In genomic region chr19:664913-665443, GRCh38 we compare ENCODE assay signal across 8 cellular contexts. TPM values are rescaled to one million over a fixed set of nuclear protein-coding genes. Genes with fewer than 3 reads are reported as not detected.
A peak's percentile ranks its signal among the peaks of the same experiment; 100 is the strongest.
DNase-seq lines count a peak whose midpoint lies in the region; ATAC-seq and TF ChIP-seq lines count a peak whose summit lies in the region.

No MANE protein-coding gene starts in this region.

- H3K36me3 ChIP-seq in PC-3 (ENCODE audit: low read depth, low read length): no peaks in the 10 kb centered on the region
- H3K36me3 ChIP-seq in fibroblast of lung (ENCODE audit: control insufficient read depth, insufficient read depth, low read length): no peaks in the 10 kb centered on the region

- POLR2A ChIA-PET in PC-3 (lab: Charles Lee; ENCODE audit: unreplicated experiment): no interaction called here

- no peaks in the 10 kb centered on the region for H3K27me3 Mint-ChIP-seq in activated T-cell treated with anti-CD3 and anti-CD28 coated beads, Interleukin-2, amount 50 U/mL, for 72 hours (ENCODE audit: low read depth)
- H3K27me3 Mint-ChIP-seq in natural killer cell treated with Interleukin-12 subunit alpha and Interleukin-12 subunit beta and Interleukin-15 and Interleukin-18, amount 100 ng/mL, for 72 hours: peaks cover 0 to 3% of the 10 kb centered on the region in 2 donors
- peaks cover 7 to 11% of the 10 kb centered on the region in 2 donors for H3K27me3 Mint-ChIP-seq in stimulated activated naive B cell treated with anti-CD40 and anti-IgM and Interleukin-4, amounts not matched to agents 10 μg/mL and 1 μg/mL and 100 μg/mL, for 72 hours

- CTCF ChIA-PET in PC-3 (lab: Charles Lee): no interaction called here

- peaks cover 19% of the 10 kb centered on the region for H4K20me1 ChIP-seq in PC-3 (ENCODE audit: low read length)
- H4K20me1 ChIP-seq in fibroblast of lung (ENCODE audit: control insufficient read depth, extremely low read depth, insufficient read depth, low read length): no peaks in the 10 kb centered on the region

- H3K27me3 ChIP-seq in PC-3 (ENCODE audit: low read length): no peaks in the 10 kb centered on the region
- no peaks in the 10 kb centered on the region for H3K27me3 ChIP-seq in fibroblast of lung (ENCODE audit: control insufficient read depth, insufficient read depth, low read length)

- ATAC-seq in PC-3: peak; percentile 15
- peak; percentile 12 for ATAC-seq in activated T-cell treated with anti-CD3 and anti-CD28 coated beads, Interleukin-2, amount 50 U/mL, for 72 hours (replicated peaks in 1 of 2)
- no peak for ATAC-seq in natural killer cell treated with Interleukin-12 subunit alpha and Interleukin-12 subunit beta and Interleukin-15 and Interleukin-18, amount 100 ng/mL, for 72 hours
- no peak for ATAC-seq in stimulated activated naive B cell treated with anti-CD40 and anti-IgM and Interleukin-4, amounts not matched to agents 10 μg/mL and 1 μg/mL and 100 μg/mL, for 72 hours (replicated peaks)
- ATAC-seq in HG02870 (IDR thresholded peaks at IDR 0.05; ENCODE audit: unreplicated experiment): no peak

- BruUV-seq in PC-3 (replicated peaks; lab: Mats Ljungman, UMichigan): no TSS peak

- TF ChIP-seq CTCF in PC-3 (conservative IDR thresholded peaks at IDR 0.05; ENCODE audit: low read depth, low read length): peak; percentile 73
- TF ChIP-seq CTCF in fibroblast of lung (conservative IDR thresholded peaks at IDR 0.05 in 1 of 2, IDR thresholded peaks at IDR 0.05 in 1 of 2; ENCODE audit: low read depth in 1 of 2, low read length in 2 of 2): peak; percentile 79 to 87

- H3K9me3 ChIP-seq in PC-3 (ENCODE audit: low read length) (no peaks in the 10 kb centered on the region), fibroblast of lung (ENCODE audit: control insufficient read depth, insufficient read depth, low read depth, low read length) (no peaks in the 10 kb centered on the region)

- H2AFZ ChIP-seq in PC-3 (ENCODE audit: low read length) (peak overlapping the region; percentile 82), fibroblast of lung (ENCODE audit: low read length) (peak overlapping the region; percentile 89)

- peak overlapping the region; percentile 30 for H3K27ac Mint-ChIP-seq in activated T-cell treated with anti-CD3 and anti-CD28 coated beads, Interleukin-2, amount 50 U/mL, for 72 hours
- H3K27ac Mint-ChIP-seq in natural killer cell treated with Interleukin-12 subunit alpha and Interleukin-12 subunit beta and Interleukin-15 and Interleukin-18, amount 100 ng/mL, for 72 hours: peak overlapping the region; percentile 65 to 82
- H3K27ac Mint-ChIP-seq in stimulated activated naive B cell treated with anti-CD40 and anti-IgM and Interleukin-4, amounts not matched to agents 10 μg/mL and 1 μg/mL and 100 μg/mL, for 72 hours: peak overlapping the region; percentile 75

- no peaks in the 10 kb centered on the region for H3F3A ChIP-seq in PC-3 (ENCODE audit: low read length, unreplicated experiment)

- H3K36me3 Mint-ChIP-seq in activated T-cell treated with anti-CD3 and anti-CD28 coated beads, Interleukin-2, amount 50 U/mL, for 72 hours (ENCODE audit: insufficient read depth in 2 of 2): peaks cover 0 to 3% of the 10 kb centered on the region in 2 donors
- no peaks in the 10 kb centered on the region for H3K36me3 Mint-ChIP-seq in natural killer cell treated with Interleukin-12 subunit alpha and Interleukin-12 subunit beta and Interleukin-15 and Interleukin-18, amount 100 ng/mL, for 72 hours
- peaks cover 7 to 14% of the 10 kb centered on the region in 2 donors for H3K36me3 Mint-ChIP-seq in stimulated activated naive B cell treated with anti-CD40 and anti-IgM and Interleukin-4, amounts not matched to agents 10 μg/mL and 1 μg/mL and 100 μg/mL, for 72 hours

- H3K4me1 Mint-ChIP-seq in activated T-cell treated with anti-CD3 and anti-CD28 coated beads, Interleukin-2, amount 50 U/mL, for 72 hours (ENCODE audit: low read depth): peaks cover 36% of the 10 kb centered on the region
- peaks cover 23% of the 10 kb centered on the region in 2 donors for H3K4me1 Mint-ChIP-seq in natural killer cell treated with Interleukin-12 subunit alpha and Interleukin-12 subunit beta and Interleukin-15 and Interleukin-18, amount 100 ng/mL, for 72 hours (ENCODE audit: low read depth in 2 of 2)
- H3K4me1 Mint-ChIP-seq in stimulated activated naive B cell treated with anti-CD40 and anti-IgM and Interleukin-4, amounts not matched to agents 10 μg/mL and 1 μg/mL and 100 μg/mL, for 72 hours: peaks cover 24 to 43% of the 10 kb centered on the region in 2 donors

- no peak overlapping the region for H3K9ac ChIP-seq in PC-3 (ENCODE audit: low read length)
- H3K9ac ChIP-seq in fibroblast of lung (ENCODE audit: insufficient read depth, low read length): no peak overlapping the region

- H3K4me3 ChIP-seq in PC-3 (ENCODE audit: low read length) (peak overlapping the region; percentile 43; the same call in 1 of the 2 replicates), fibroblast of lung (replicated peaks in 1 of 4; ENCODE audit: control extremely low read depth in 1 of 4, insufficient read depth in 1 of 4, low read depth in 3 of 4, low read length in 4 of 4) (peak overlapping the region in 1 of 4 experiments; percentile 28)

- H3K4me3 Mint-ChIP-seq in activated T-cell treated with anti-CD3 and anti-CD28 coated beads, Interleukin-2, amount 50 U/mL, for 72 hours: peak overlapping the region; percentile 67 to 92
- peak overlapping the region; percentile 69 for H3K4me3 Mint-ChIP-seq in natural killer cell treated with Interleukin-12 subunit alpha and Interleukin-12 subunit beta and Interleukin-15 and Interleukin-18, amount 100 ng/mL, for 72 hours
- H3K4me3 Mint-ChIP-seq in stimulated activated naive B cell treated with anti-CD40 and anti-IgM and Interleukin-4, amounts not matched to agents 10 μg/mL and 1 μg/mL and 100 μg/mL, for 72 hours: peak overlapping the region; percentile 65 to 92

- H3K4me2 ChIP-seq in PC-3 (ENCODE audit: low read length): peak overlapping the region; percentile 76
- peak overlapping the region; percentile 83 for H3K4me2 ChIP-seq in fibroblast of lung (ENCODE audit: extremely low read depth, insufficient read depth, low read length)

- DNase-seq in CMK (ENCODE audit: low read depth) (peak; percentile 64), KG1 (lab: John Stamatoyannopoulos, UW) (peak; percentile 51), PC-3 (peak; percentile 82), fibroblast of lung (ENCODE audit: low read depth in 2 of 2) (peak; percentile 67 to 71)
- peak; percentile 87 to 88 for DNase-seq in activated T-cell treated with anti-CD3 and anti-CD28 coated beads, Interleukin-2, amount 50 U/mL, for 72 hours
- no peak for DNase-seq in natural killer cell treated with Interleukin-12 subunit alpha and Interleukin-12 subunit beta and Interleukin-15 and Interleukin-18, amount 100 ng/mL, for 72 hours (ENCODE audit: low spot score)
- peak; percentile 66 for DNase-seq in stimulated activated naive B cell treated with anti-CD40 and anti-IgM and Interleukin-4, amounts not matched to agents 10 μg/mL and 1 μg/mL and 100 μg/mL, for 72 hours

- H3K27ac ChIP-seq in PC-3 (ENCODE audit: low read length): no peak overlapping the region
- no peak overlapping the region for H3K27ac ChIP-seq in fibroblast of lung (ENCODE audit: insufficient read depth, low read length)

- H3K4me1 ChIP-seq in PC-3 (ENCODE audit: insufficient read depth, low read length) (peaks cover 21% of the 10 kb centered on the region), fibroblast of lung (ENCODE audit: control insufficient read depth, extremely low read depth, insufficient read depth, low read length) (no peaks in the 10 kb centered on the region)

- H3K9me3 Mint-ChIP-seq in activated T-cell treated with anti-CD3 and anti-CD28 coated beads, Interleukin-2, amount 50 U/mL, for 72 hours: no peaks in the 10 kb centered on the region
- H3K9me3 Mint-ChIP-seq in natural killer cell treated with Interleukin-12 subunit alpha and Interleukin-12 subunit beta and Interleukin-15 and Interleukin-18, amount 100 ng/mL, for 72 hours: no peaks in the 10 kb centered on the region
- no peaks in the 10 kb centered on the region for H3K9me3 Mint-ChIP-seq in stimulated activated naive B cell treated with anti-CD40 and anti-IgM and Interleukin-4, amounts not matched to agents 10 μg/mL and 1 μg/mL and 100 μg/mL, for 72 hours

- H3K79me2 ChIP-seq in PC-3 (ENCODE audit: low read length) (peaks cover 30% of the 10 kb centered on the region), fibroblast of lung (ENCODE audit: control insufficient read depth, insufficient read depth, low read length) (peaks cover 29% of the 10 kb centered on the region)

- H3K9me2 ChIP-seq in PC-3 (replicated peaks; ENCODE audit: low read length): no peaks in the 10 kb centered on the region

- intact Hi-C loops in PC-3 (cut with micrococcal nuclease): loop anchor here (2.0 kb wide), 1 partner anchor 70 kb away; no protein-coding TSS in a partner anchor

RNA-seq across cellular contexts. Expression of gene RNF126, which starts 2.0 kb away (rescaled TPM):
- 86.4 and 89.2 TPM in 2 replicates for total RNA-seq in PC-3 (2014; rRNA removed)
- 10 to 100 TPM; 72.8 to 91.8 TPM for total RNA-seq in activated T-cell treated with anti-CD3 and anti-CD28 coated beads, Interleukin-2, amount 50 U/mL, for 72 hours
- total RNA-seq in fibroblast of lung: 12.1 and 18.0 TPM in 2 replicates
- polyA plus RNA-seq in fibroblast of lung: 7.8 and 10.7 TPM in 2 replicates
- polyA plus RNA-seq in fibroblast of lung (2012): 23.5 and 35.0 TPM in 2 replicates
- 9.1 and 10.1 TPM in 2 replicates for polyA minus RNA-seq in fibroblast of lung (ENCODE audit: low replicate concordance)
- total RNA-seq in natural killer cell treated with Interleukin-12 subunit alpha and Interleukin-12 subunit beta and Interleukin-15 and Interleukin-18, amount 100 ng/mL, for 72 hours: 100 to 1,000 TPM in 1 of 2 donors, 10 to 100 TPM in 1; 77.7 to 138 TPM

RNA-seq across cellular contexts. Expression of gene FSTL3, which starts 11.2 kb away (rescaled TPM):
- 49.9 and 53.3 TPM in 2 replicates for total RNA-seq in PC-3 (2014; rRNA removed)
- total RNA-seq in activated T-cell treated with anti-CD3 and anti-CD28 coated beads, Interleukin-2, amount 50 U/mL, for 72 hours: 10 to 100 TPM; 10.0 to 11.4 TPM
- total RNA-seq in fibroblast of lung: 26.8 and 36.5 TPM in 2 replicates
- 10.2 and 18.6 TPM in 2 replicates for polyA plus RNA-seq in fibroblast of lung
- polyA plus RNA-seq in fibroblast of lung (2012): 16.7 and 28.3 TPM in 2 replicates
- polyA minus RNA-seq in fibroblast of lung (ENCODE audit: low replicate concordance): 11.8 and 20.3 TPM in 2 replicates
- 1 to 10 TPM; 1.7 to 3.6 TPM for total RNA-seq in natural killer cell treated with Interleukin-12 subunit alpha and Interleukin-12 subunit beta and Interleukin-15 and Interleukin-18, amount 100 ng/mL, for 72 hours

RNA-seq across cellular contexts. Expression of gene FGF22, which starts 25.3 kb away (rescaled TPM):
- total RNA-seq in PC-3 (2014; rRNA removed): 0.81 and 1.3 TPM in 2 replicates
- total RNA-seq in activated T-cell treated with anti-CD3 and anti-CD28 coated beads, Interleukin-2, amount 50 U/mL, for 72 hours: not detected
- total RNA-seq in fibroblast of lung: under 0.01 TPM in 1 of 2 replicates, not detected in the other
- polyA plus RNA-seq in fibroblast of lung: 0.06 TPM in 1 of 2 replicates, not detected in the other
- 0.24 TPM in 1 of 2 replicates, not detected in the other for polyA plus RNA-seq in fibroblast of lung (2012)
- not detected in 2 replicates for polyA minus RNA-seq in fibroblast of lung (ENCODE audit: low replicate concordance)
- total RNA-seq in natural killer cell treated with Interleukin-12 subunit alpha and Interleukin-12 subunit beta and Interleukin-15 and Interleukin-18, amount 100 ng/mL, for 72 hours: not detected

RNA-seq across cellular contexts. Expression of gene PRSS57, which starts 30.3 kb away (rescaled TPM):
- not detected in 2 replicates for total RNA-seq in PC-3 (2014; rRNA removed)
- total RNA-seq in activated T-cell treated with anti-CD3 and anti-CD28 coated beads, Interleukin-2, amount 50 U/mL, for 72 hours: under 1 TPM in 1 of 2 donors, not detected in 1; 0.22 TPM
- not detected in 2 replicates for total RNA-seq in fibroblast of lung
- not detected in 2 replicates for polyA plus RNA-seq in fibroblast of lung
- not detected in 2 replicates for polyA plus RNA-seq in fibroblast of lung (2012)
- polyA minus RNA-seq in fibroblast of lung (ENCODE audit: low replicate concordance): not detected in 2 replicates
- total RNA-seq in natural killer cell treated with Interleukin-12 subunit alpha and Interleukin-12 subunit beta and Interleukin-15 and Interleukin-18, amount 100 ng/mL, for 72 hours: 1 to 10 TPM in 1 of 2 donors, not detected in 1; 1.4 TPM

RNA-seq across cellular contexts. Expression of gene POLRMT, which starts 31.6 kb away (rescaled TPM):
- total RNA-seq in PC-3 (2014; rRNA removed) (60.5 and 80.6 TPM in 2 replicates), fibroblast of lung (17.2 and 21.5 TPM in 2 replicates)
- total RNA-seq in activated T-cell treated with anti-CD3 and anti-CD28 coated beads, Interleukin-2, amount 50 U/mL, for 72 hours: 10 to 100 TPM; 62.7 to 79.0 TPM
- 7.3 and 13.5 TPM in 2 replicates for polyA plus RNA-seq in fibroblast of lung
- 24.2 and 33.4 TPM in 2 replicates for polyA plus RNA-seq in fibroblast of lung (2012)
- polyA minus RNA-seq in fibroblast of lung (ENCODE audit: low replicate concordance): 115 and 194 TPM in 2 replicates
- total RNA-seq in natural killer cell treated with Interleukin-12 subunit alpha and Interleukin-12 subunit beta and Interleukin-15 and Interleukin-18, amount 100 ng/mL, for 72 hours: 100 to 1,000 TPM in 1 of 2 donors, 10 to 100 TPM in 1; 55.0 to 104 TPM

Comparison
In these comparisons a context has a peak if more than half of its experiments do, and no peak if none do; other contexts are left out.
1. ATAC-seq: peak in PC-3 (single experiment) and activated T-cell treated with anti-CD3 and anti-CD28 coated beads, Interleukin-2, amount 50 U/mL, for 72 hours (2 of 2); none in natural killer cell treated with Interleukin-12 subunit alpha and Interleukin-12 subunit beta and Interleukin-15 and Interleukin-18, amount 100 ng/mL, for 72 hours (0 of 2), stimulated activated naive B cell treated with anti-CD40 and anti-IgM and Interleukin-4, amounts not matched to agents 10 μg/mL and 1 μg/mL and 100 μg/mL, for 72 hours (0 of 2) and HG02870 (single experiment).
2. Peak in every context shown above with its lines, with median percentiles within 50 percentile points of each other: H3K27ac Mint-ChIP-seq and H3K4me3 Mint-ChIP-seq.